Comparison of ENCODE assay signal across 1 cellular context in the genomic region with DNA sequence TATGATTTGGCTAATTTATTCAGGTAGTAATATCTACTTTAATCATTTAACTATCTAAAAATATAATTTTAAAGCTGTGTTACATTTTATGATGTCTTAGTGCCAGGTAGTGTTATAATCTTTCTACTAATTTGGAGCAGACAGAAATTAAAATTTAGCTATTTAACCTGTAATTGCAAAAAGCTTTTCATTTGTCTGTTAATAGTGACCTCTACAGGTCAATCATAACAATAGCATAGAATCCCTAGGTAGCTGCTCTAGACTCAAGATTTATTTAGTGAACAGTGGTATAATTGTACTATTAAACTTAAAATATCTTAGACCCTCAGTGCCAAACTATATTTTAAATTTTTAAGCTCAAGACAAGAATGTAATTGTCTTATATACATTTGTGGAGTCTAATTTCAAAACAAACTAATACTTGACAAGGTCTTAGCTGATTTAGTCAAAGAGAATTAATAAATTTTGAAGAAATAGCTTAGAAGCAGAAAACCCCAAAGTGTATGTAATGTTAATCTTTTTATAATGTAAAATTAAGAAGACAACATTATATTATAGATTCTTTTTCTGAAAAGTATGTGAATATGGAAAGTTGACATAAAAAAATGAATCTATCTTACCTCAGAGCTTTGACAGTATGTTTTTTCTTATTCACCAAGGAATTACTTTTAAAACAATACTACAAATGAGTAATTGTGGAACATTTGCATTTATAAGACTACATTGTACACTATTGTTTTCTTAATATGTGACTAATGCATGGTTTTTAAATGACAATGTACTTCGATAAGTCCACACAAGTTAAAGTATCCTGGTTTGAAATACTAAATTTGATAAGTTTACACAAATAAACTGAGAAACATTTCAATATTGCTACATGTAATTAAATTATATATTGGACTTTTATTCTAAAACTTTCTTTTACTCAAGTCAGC.
TF ChIP-seq lines count a peak whose summit lies in the region.

No MANE protein-coding gene starts in this region.

TF ChIP-seq in HCT116, 20 proteins besides CTCF, POLR2A, EP300 and RAD21 (continued from another document):
- TF ChIP-seq TCF7L2 (IDR thresholded peaks at IDR 0.05; ENCODE audit: borderline replicate concordance, extremely low read depth, insufficient read depth, insufficient read length) (no peak), FOSL1 (IDR thresholded peaks at IDR 0.05; ENCODE audit: low read depth) (no peak), EGR1 (IDR thresholded peaks at IDR 0.05; ENCODE audit: low read depth) (no peak)
